Comparison of ENCODE assay signal across 9 cellular contexts in genomic region chr12:71216725-71217579, GRCh38. TPM values are rescaled to one million over a fixed set of nuclear protein-coding genes. Genes with fewer than 3 reads are reported as not detected.
A peak's percentile ranks its signal among the peaks of the same experiment; 100 is the strongest.
DNase-seq lines count a peak whose midpoint lies in the region; ATAC-seq and TF ChIP-seq lines count a peak whose summit lies in the region.
"Had no signal": no experiment of that assay in that cellular context is flagged by ENCODE, and none has a peak within 500 bp of the region (broad histone marks: within the 10 kb centered on the region; RNA-seq: fewer than 3 reads in every experiment).

No MANE protein-coding gene starts in this region.

- ATAC-seq in GM18868 (IDR thresholded peaks at IDR 0.05; ENCODE audit: unreplicated experiment) (peak; percentile 68), HG03025 (IDR thresholded peaks at IDR 0.05; ENCODE audit: low FRiP score, unreplicated experiment) (no peak)

- H3K36me3 Mint-ChIP-seq in activated CD4-positive, alpha-beta memory T cell treated with anti-CD3 and anti-CD28 coated beads, Interleukin-2, amount 10 ng/mL, durations not matched to agents 7 days and 5 days (ENCODE audit: low read depth) = no peaks in the 10 kb centered on the region
- no peaks in the 10 kb centered on the region for H3K36me3 Mint-ChIP-seq in activated CD4-positive, alpha-beta memory T cell treated with anti-CD3 and anti-CD28 coated beads for 36 hours
- H3K36me3 Mint-ChIP-seq: activated naive CD4-positive, alpha-beta T cell treated with anti-CD3 and anti-CD28 coated beads, Interleukin-2, amount 50 U/mL, for 24 hours had no signal

- H3K27ac Mint-ChIP-seq in activated CD4-positive, alpha-beta memory T cell treated with anti-CD3 and anti-CD28 coated beads, Interleukin-2, amount 10 ng/mL, durations not matched to agents 7 days and 5 days = no peak overlapping the region
- no peak overlapping the region for H3K27ac Mint-ChIP-seq in activated CD4-positive, alpha-beta memory T cell treated with anti-CD3 and anti-CD28 coated beads for 36 hours
- H3K27ac Mint-ChIP-seq: activated naive CD4-positive, alpha-beta T cell treated with anti-CD3 and anti-CD28 coated beads, Interleukin-2, amount 50 U/mL, for 24 hours had no signal

- intact Hi-C loops in activated CD4-positive, alpha-beta memory T cell treated with anti-CD3 and anti-CD28 coated beads for 36 hours (cut with micrococcal nuclease) = loop anchor here (5.0 kb wide), 1 partner anchor 175 kb away; no protein-coding TSS in a partner anchor

- no peak overlapping the region for H3K27ac ChIP-seq in WERI-Rb-1

- POLR2A ChIA-PET in activated CD4-positive, alpha-beta memory T cell treated with anti-CD3 and anti-CD28 coated beads, Interleukin-2, amount 10 ng/mL, durations not matched to agents 7 days and 5 days (lab: Charles Lee) = no interaction called here
- POLR2A ChIA-PET in activated CD4-positive, alpha-beta memory T cell treated with anti-CD3 and anti-CD28 coated beads for 36 hours (lab: Charles Lee) = no interaction called here

- H3K9me3 ChIP-seq in WERI-Rb-1 (ENCODE audit: severe bottlenecking) = no peaks in the 10 kb centered on the region

- H3K9me3 Mint-ChIP-seq in activated CD4-positive, alpha-beta memory T cell treated with anti-CD3 and anti-CD28 coated beads, Interleukin-2, amount 10 ng/mL, durations not matched to agents 7 days and 5 days = no peaks in the 10 kb centered on the region
- H3K9me3 Mint-ChIP-seq in activated CD4-positive, alpha-beta memory T cell treated with anti-CD3 and anti-CD28 coated beads for 36 hours = no peaks in the 10 kb centered on the region
- H3K9me3 Mint-ChIP-seq: activated naive CD4-positive, alpha-beta T cell treated with anti-CD3 and anti-CD28 coated beads, Interleukin-2, amount 50 U/mL, for 24 hours had no signal

- no peaks in the 10 kb centered on the region for H3K27me3 ChIP-seq in WERI-Rb-1 (ENCODE audit: insufficient read depth, low read depth, severe bottlenecking)

- no peak overlapping the region for H3K4me3 Mint-ChIP-seq in activated CD4-positive, alpha-beta memory T cell treated with anti-CD3 and anti-CD28 coated beads, Interleukin-2, amount 10 ng/mL, durations not matched to agents 7 days and 5 days
- no peak overlapping the region for H3K4me3 Mint-ChIP-seq in activated CD4-positive, alpha-beta memory T cell treated with anti-CD3 and anti-CD28 coated beads for 36 hours
- H3K4me3 Mint-ChIP-seq: activated naive CD4-positive, alpha-beta T cell treated with anti-CD3 and anti-CD28 coated beads, Interleukin-2, amount 50 U/mL, for 24 hours had no signal

- no peaks in the 10 kb centered on the region for H3K4me1 Mint-ChIP-seq in activated CD4-positive, alpha-beta memory T cell treated with anti-CD3 and anti-CD28 coated beads, Interleukin-2, amount 10 ng/mL, durations not matched to agents 7 days and 5 days
- no peaks in the 10 kb centered on the region for H3K4me1 Mint-ChIP-seq in activated CD4-positive, alpha-beta memory T cell treated with anti-CD3 and anti-CD28 coated beads for 36 hours (ENCODE audit: low read depth)
- H3K4me1 Mint-ChIP-seq: activated naive CD4-positive, alpha-beta T cell treated with anti-CD3 and anti-CD28 coated beads, Interleukin-2, amount 50 U/mL, for 24 hours had no signal

- H3K4me3 ChIP-seq in WERI-Rb-1 (ENCODE audit: low read depth, low read length) = no peak overlapping the region

- in situ Hi-C loops in ACHN (cut with HindIII; ENCODE audit: low pct_ligation_motif_present, low pct_unique_long_range_greater_than_20kb, low sequenced_read_pairs) = no loop called here

- TF ChIP-seq CTCF in WERI-Rb-1 (IDR thresholded peaks at IDR 0.05; ENCODE audit: low read depth, low read length) = peak; percentile 67; the same call in 1 of the 2 replicates

- no peaks in the 10 kb centered on the region for H3K36me3 ChIP-seq in WERI-Rb-1

- CTCF ChIA-PET in activated CD4-positive, alpha-beta memory T cell treated with anti-CD3 and anti-CD28 coated beads, Interleukin-2, amount 10 ng/mL, durations not matched to agents 7 days and 5 days (lab: Charles Lee) = interaction anchor here (0.6 kb wide), 1 partner anchor 483 kb away, joined by 3 read pairs; no protein-coding TSS in a partner anchor
- CTCF ChIA-PET in activated CD4-positive, alpha-beta memory T cell treated with anti-CD3 and anti-CD28 coated beads for 36 hours (lab: Charles Lee) = interaction anchor here (1.0 kb wide), 1 partner anchor 28 kb away, joined by 3 read pairs; no protein-coding TSS in a partner anchor

- DNase-seq in ACHN = peak; percentile 70
- DNase-seq in NCI-H1417 treated with DMSO at 0.1 percent for 48 hours (lab: John Stamatoyannopoulos, UW) = peak; percentile 64
- peak; percentile 61 for DNase-seq in WERI-Rb-1
- peak; percentile 56 for DNase-seq in islet precursor cell
- DNase-seq in activated CD4-positive, alpha-beta memory T cell treated with anti-CD3 and anti-CD28 coated beads, Interleukin-2, amount 10 ng/mL, durations not matched to agents 7 days and 5 days = no peak
- no peak for DNase-seq in activated CD4-positive, alpha-beta memory T cell treated with anti-CD3 and anti-CD28 coated beads for 36 hours

- no peaks in the 10 kb centered on the region for H3K27me3 Mint-ChIP-seq in activated CD4-positive, alpha-beta memory T cell treated with anti-CD3 and anti-CD28 coated beads, Interleukin-2, amount 10 ng/mL, durations not matched to agents 7 days and 5 days
- H3K27me3 Mint-ChIP-seq in activated CD4-positive, alpha-beta memory T cell treated with anti-CD3 and anti-CD28 coated beads for 36 hours = no peaks in the 10 kb centered on the region

RNA-seq across cellular contexts. Expression of gene TSPAN8, which starts 59.2 kb away (rescaled TPM):
- not detected for total RNA-seq in activated CD4-positive, alpha-beta memory T cell treated with anti-CD3 and anti-CD28 coated beads, Interleukin-2, amount 10 ng/mL, durations not matched to agents 7 days and 5 days
- not detected for total RNA-seq in activated CD4-positive, alpha-beta memory T cell treated with anti-CD3 and anti-CD28 coated beads for 36 hours

Comparison
In these comparisons a context has a peak if more than half of its experiments do, and no peak if none do; other contexts are left out.
1. DNase-seq: peak in ACHN (single experiment), NCI-H1417 treated with DMSO at 0.1 percent for 48 hours (single experiment), WERI-Rb-1 (single experiment) and islet precursor cell (single experiment); none in activated CD4-positive, alpha-beta memory T cell treated with anti-CD3 and anti-CD28 coated beads, Interleukin-2, amount 10 ng/mL, durations not matched to agents 7 days and 5 days (single experiment) and activated CD4-positive, alpha-beta memory T cell treated with anti-CD3 and anti-CD28 coated beads for 36 hours (single experiment).